Comparison of ENCODE assay signal across 17 cellular contexts in genomic region chr14:51285102-51285501, GRCh38. TPM values are rescaled to one million over a fixed set of nuclear protein-coding genes. Genes with fewer than 3 reads are reported as not detected.
DNase-seq lines count a peak whose midpoint lies in the region; ATAC-seq, FAIRE-seq and TF ChIP-seq lines count a peak whose summit lies in the region.
"Had no signal": no experiment of that assay in that cellular context is flagged by ENCODE, and none has a peak within 500 bp of the region (broad histone marks: within the 10 kb centered on the region; RNA-seq: fewer than 3 reads in every experiment).

No MANE protein-coding gene starts in this region.

- no peak overlapping the region for H4K12ac ChIP-seq in trophoblast cell (ENCODE audit: low read depth, low read length)

- H4K91ac ChIP-seq in trophoblast cell (ENCODE audit: low read depth, low read length) = peak overlapping the region; percentile 49

- H3K79me1 ChIP-seq in trophoblast cell (ENCODE audit: low read length) = peaks cover 17% of the 10 kb centered on the region

- no peak overlapping the region for H3K9ac ChIP-seq in trophoblast cell (ENCODE audit: low read length)

- no peaks in the 10 kb centered on the region for H3K36me3 ChIP-seq in trophoblast cell (ENCODE audit: control insufficient read depth in 1 of 2, insufficient read depth in 2 of 2, low read length in 2 of 2)
- H3K36me3 ChIP-seq in pancreas = no peaks in the 10 kb centered on the region
- H3K36me3 ChIP-seq: ascending aorta, BE2C, right atrium auricular region, upper lobe of left lung had no signal

- H3K4me1 ChIP-seq in trophoblast cell (ENCODE audit: control insufficient read depth in 1 of 2, insufficient read depth in 2 of 2, low read length in 2 of 2) (peaks cover 2% of the 10 kb centered on the region in 2 experiments), pancreas (no peaks in the 10 kb centered on the region)
- H3K4me1 ChIP-seq: ascending aorta, BE2C, right atrium auricular region, upper lobe of left lung had no signal

- no peak overlapping the region for H3K23ac ChIP-seq in trophoblast cell (ENCODE audit: low read length)

- H3K79me2 ChIP-seq in trophoblast cell (ENCODE audit: control insufficient read depth, insufficient read depth, low read length, poor library complexity) = peaks cover 2% of the 10 kb centered on the region

- H3K9me3 ChIP-seq in trophoblast cell (ENCODE audit: insufficient read depth, low read depth, low read length) (peaks cover 2% of the 10 kb centered on the region), pancreas (no peaks in the 10 kb centered on the region)
- H3K9me3 ChIP-seq: ascending aorta, BE2C, right atrium auricular region, upper lobe of left lung had no signal

- no peak overlapping the region for H3K27ac ChIP-seq in trophoblast cell (ENCODE audit: low read depth, low read length)
- no peak overlapping the region for H3K27ac ChIP-seq in pancreas
- H3K27ac ChIP-seq: ascending aorta, right atrium auricular region, upper lobe of left lung had no signal

- no peak overlapping the region for H2AFZ ChIP-seq in trophoblast cell (ENCODE audit: insufficient read depth, low read length, poor library complexity)

- peak overlapping the region; percentile 87 for H2BK120ac ChIP-seq in trophoblast cell (ENCODE audit: insufficient read depth, low read length, poor library complexity)

- H3K4me2 ChIP-seq in trophoblast cell (ENCODE audit: low read length) = no peak overlapping the region

- H4K8ac ChIP-seq in trophoblast cell (ENCODE audit: low read depth, low read length) = peak overlapping the region; percentile 12

- H3K27me3 ChIP-seq in trophoblast cell (ENCODE audit: insufficient read depth, low read length) = no peaks in the 10 kb centered on the region
- H3K27me3 ChIP-seq in pancreas = no peaks in the 10 kb centered on the region
- H3K27me3 ChIP-seq: ascending aorta, BE2C, right atrium auricular region, upper lobe of left lung had no signal

- H3K4me3 ChIP-seq in trophoblast cell (ENCODE audit: low read depth, low read length) = no peak overlapping the region
- no peak overlapping the region for H3K4me3 ChIP-seq in pancreas
- H3K4me3 ChIP-seq: ascending aorta, right atrium auricular region, upper lobe of left lung had no signal

- WGBS in trophoblast cell (ENCODE audit: extremely low coverage, insufficient coverage, insufficient read length) = no CpG with 5 or more reads among the region's 1 CpG
- WGBS in pancreas, 2 donors = 68 to 82% methylated on average over 1 of the region's 1 CpG

- no peak for TF ChIP-seq CTCF in pancreas (IDR thresholded peaks at IDR 0.05)

- H3K14ac ChIP-seq in trophoblast cell (ENCODE audit: low read length) = peak overlapping the region; percentile 79

- FAIRE-seq in H54 (lab: Jason Lieb, UNC) (peak; percentile 48), pancreas (lab: Jason Lieb, UNC) (no peak)

- no peak for DNase-seq in H54 (ENCODE audit: insufficient read length, low spot score)
- no peak for DNase-seq in trophoblast cell
- no peak for DNase-seq in SIG-M5 treated with dmso at 0.1 percent for 504 hours (lab: John Stamatoyannopoulos, UW; ENCODE audit: unreplicated experiment)
- DNase-seq in pancreas = no peak
- DNase-seq: activated effector memory CD4-positive, alpha-beta T cell treated with Interleukin-2 at 50 U/mL for 16 hours; BE2C; dermis blood vessel endothelial cell; hippocampal formation; naive thymus-derived CD8-positive, alpha-beta T cell; NCI-H2081; upper lobe of left lung had no signal

- H2BK12ac ChIP-seq in trophoblast cell (ENCODE audit: low read length) = peak overlapping the region; percentile 14

- peak overlapping the region; percentile 2 for H2BK5ac ChIP-seq in trophoblast cell (ENCODE audit: low read depth, low read length, poor library complexity)

- TF ChIP-seq POLR2A in H54 (IDR thresholded peaks at IDR 0.05; ENCODE audit: low read depth, low read length) = no peak

- ATAC-seq in GM18907 (IDR thresholded peaks at IDR 0.05; ENCODE audit: unreplicated experiment) = peak; percentile 80
- peak; percentile 73 for ATAC-seq in HG03342 (IDR thresholded peaks at IDR 0.05; ENCODE audit: unreplicated experiment)
- ATAC-seq in pancreas = no peak
- ATAC-seq in HG02938 (IDR thresholded peaks at IDR 0.05; ENCODE audit: unreplicated experiment) = no peak
- ATAC-seq: left lobe of liver; naive thymus-derived CD8-positive, alpha-beta T cell had no signal

- intact Hi-C loops in pancreas (cut with DNase I) = loop anchor here in 1 of 3 donors (5.0 kb wide), 1 partner anchor 492 kb away; no protein-coding TSS in a partner anchor

- peak overlapping the region; percentile 84 for H3K18ac ChIP-seq in trophoblast cell (ENCODE audit: low read length)

- H3K4ac ChIP-seq in trophoblast cell (ENCODE audit: low read depth, low read length) = peak overlapping the region; percentile 58

- H2AK5ac ChIP-seq in trophoblast cell (ENCODE audit: low read length) = peak overlapping the region; percentile 20

RNA-seq across cellular contexts. Expression of gene TMX1, which starts 45.1 kb away (rescaled TPM):
- 26.8 and 27.2 TPM in 2 replicates for polyA plus RNA-seq in trophoblast cell (2013)
- 10 to 100 TPM in 5 of 6 donors, 1 to 10 TPM in 1; 9.1 to 22.5 (median 16.1) TPM for total RNA-seq in pancreas
- 10 to 100 TPM in 1 of 2 donors, 1 to 10 TPM in 1; 3.0 to 12.1 TPM for polyA plus RNA-seq in pancreas

Comparison
In these comparisons a context has a peak if more than half of its experiments do, and no peak if none do; other contexts are left out.
1. ATAC-seq: peak in GM18907 (single experiment) and HG03342 (single experiment); none in pancreas (0 of 4) and HG02938 (single experiment).